Comparison of ENCODE assay signal across 23 cellular contexts in genomic region chr19:46289724-46290619, GRCh38. TPM values are rescaled to one million over a fixed set of nuclear protein-coding genes. Genes with fewer than 3 reads are reported as not detected.
DNase-seq lines count a peak whose midpoint lies in the region; ATAC-seq, FAIRE-seq and TF ChIP-seq lines count a peak whose summit lies in the region.
"Had no signal": no experiment of that assay in that cellular context is flagged by ENCODE, and none has a peak within 500 bp of the region (broad histone marks: within the 10 kb centered on the region; RNA-seq: fewer than 3 reads in every experiment).

No MANE protein-coding gene starts in this region.

- peak overlapping the region; percentile 27 for H3K4me3 Mint-ChIP-seq in astrocyte (ENCODE audit: unreplicated experiment)
- H3K4me3 Mint-ChIP-seq: activated T-helper 17 cell treated with anti-CD3 and anti-CD28 coated beads, Interleukin-2, amount 50 U/mL, for 72 hours; dendritic cell treated with granulocyte-macrophage colony-stimulating factor and Interleukin-4, amounts not matched to agents 40 ng/mL and 50 ng/mL, for 4 days had no signal

- intact Hi-C loops in heart left ventricle (cut with DNase I) = loop anchor here in 5 of 10 donors (5.0 to 10.0 kb wide), 5 partner anchors 65 to 225 kb away; no protein-coding TSS in a partner anchor
- intact Hi-C loops in left ventricle myocardium superior (cut with micrococcal nuclease) = no loop called here

- DNase-seq in heart left ventricle (no peak), left ventricle myocardium superior (no peak), astrocyte (ENCODE audit: low read depth) (no peak), lung (ENCODE audit: low spot score) (no peak), NCI-H2171 treated with DMSO at 0.1 percent for 48 hours (lab: John Stamatoyannopoulos, UW) (no peak), D721Med (ENCODE audit: insufficient read length, low spot score) (no peak)
- no peak for DNase-seq in activated CD4-positive, alpha-beta T cell treated with anti-CD3 and anti-CD28 coated beads, Interleukin-2, amount 50 U/mL, for 4 hours
- DNase-seq: midbrain, NCI-H1436 treated with DMSO at 0.1 percent for 48 hours, NCI-H2171, NCI-H526, SHP77, substantia nigra had no signal

- H3K4me1 ChIP-seq in heart left ventricle = peaks cover 0 to 12% (median 7%) of the 10 kb centered on the region in 12 donors
- H3K4me1 ChIP-seq in astrocyte (ENCODE audit: insufficient read depth, low read length) = peaks cover 10% of the 10 kb centered on the region
- H3K4me1 ChIP-seq in lung (ENCODE audit: control insufficient read depth in 2 of 2, insufficient read depth in 2 of 2, low read length in 2 of 2) = peaks cover 0 to 6% of the 10 kb centered on the region in 2 donors
- peaks cover 9% of the 10 kb centered on the region for H3K4me1 ChIP-seq in stomach smooth muscle (ENCODE audit: control insufficient read depth, insufficient read depth, low read length)
- H3K4me1 ChIP-seq: foreskin keratinocyte had no signal

- H3K9me3 ChIP-seq in heart left ventricle = peaks cover 0 to 20% (median 7%) of the 10 kb centered on the region in 12 donors
- peaks cover 7% of the 10 kb centered on the region for H3K9me3 ChIP-seq in astrocyte (ENCODE audit: insufficient read depth, low read depth, low read length)
- peaks cover 5 to 8% of the 10 kb centered on the region in 2 donors for H3K9me3 ChIP-seq in lung (ENCODE audit: control insufficient read depth in 2 of 2, insufficient read depth in 1 of 2, low read length in 1 of 2)
- peaks cover 5 to 15% of the 10 kb centered on the region in 2 donors for H3K9me3 ChIP-seq in stomach smooth muscle (ENCODE audit: control insufficient read depth in 2 of 2, low read length in 2 of 2)

- peaks cover 8% of the 10 kb centered on the region for H3K36me3 Mint-ChIP-seq in astrocyte (ENCODE audit: low read depth, unreplicated experiment)

- H3K27me3 Mint-ChIP-seq in astrocyte (ENCODE audit: low read depth, unreplicated experiment) = peaks cover 2% of the 10 kb centered on the region

- TF ChIP-seq CTCF in heart left ventricle (IDR thresholded peaks at IDR 0.05) = no peak
- TF ChIP-seq CTCF in astrocyte (IDR thresholded peaks at IDR 0.05; ENCODE audit: insufficient read depth, low read depth, low read length) = no peak
- TF ChIP-seq CTCF in lung (IDR thresholded peaks at IDR 0.05; ENCODE audit: control extremely low read depth, extremely low read depth) = no peak
- TF ChIP-seq CTCF in D721Med (IDR thresholded peaks at IDR 0.05; ENCODE audit: insufficient read depth, missing control alignments) = no peak

- H3K9ac ChIP-seq in astrocyte (ENCODE audit: low read length) (no peak overlapping the region), stomach smooth muscle (ENCODE audit: low read length in 2 of 2) (no peak overlapping the region)
- H3K9ac ChIP-seq: BLaER1 had no signal

- H3K27ac Mint-ChIP-seq in astrocyte (ENCODE audit: unreplicated experiment) = no peak overlapping the region
- H3K27ac Mint-ChIP-seq: activated T-helper 17 cell treated with anti-CD3 and anti-CD28 coated beads, Interleukin-2, amount 50 U/mL, for 72 hours; dendritic cell treated with granulocyte-macrophage colony-stimulating factor and Interleukin-4, amounts not matched to agents 40 ng/mL and 50 ng/mL, for 4 days; progenitor cell of endocrine pancreas had no signal

- peaks cover 11% of the 10 kb centered on the region for H3K4me1 Mint-ChIP-seq in astrocyte (ENCODE audit: low read depth, unreplicated experiment)
- H3K4me1 Mint-ChIP-seq: activated T-helper 17 cell treated with anti-CD3 and anti-CD28 coated beads, Interleukin-2, amount 50 U/mL, for 72 hours had no signal

- 58 to 65% (median 59%) methylated on average over 3 to 4 of the region's 4 CpGs for WGBS in heart left ventricle, 4 donors
- WGBS in lung, 2 donors = 56 to 75% methylated on average over 4 of the region's 4 CpGs

- peak overlapping the region; percentile 16 to 85 (median 68) for H3K27ac ChIP-seq in heart left ventricle
- H3K27ac ChIP-seq in astrocyte (ENCODE audit: low read depth, low read length) = no peak overlapping the region
- peak overlapping the region; percentile 65 to 72 for H3K27ac ChIP-seq in lung (ENCODE audit: low read depth in 1 of 2, low read length in 1 of 2)
- peak overlapping the region; percentile 73 for H3K27ac ChIP-seq in stomach smooth muscle (ENCODE audit: low read length)
- H3K27ac ChIP-seq: BLaER1, foreskin keratinocyte had no signal

- no peak for TF ChIP-seq POLR2A in heart left ventricle (IDR thresholded peaks at IDR 0.05)

- H3K27me3 ChIP-seq in heart left ventricle = no peaks in the 10 kb centered on the region
- H3K27me3 ChIP-seq in astrocyte (ENCODE audit: insufficient read depth, low read length) = peaks cover 9% of the 10 kb centered on the region
- no peaks in the 10 kb centered on the region for H3K27me3 ChIP-seq in lung (ENCODE audit: control insufficient read depth, insufficient read depth)
- H3K27me3 ChIP-seq in stomach smooth muscle (ENCODE audit: control insufficient read depth in 1 of 2, insufficient read depth in 2 of 2, low read length in 2 of 2) = no peaks in the 10 kb centered on the region
- H3K27me3 ChIP-seq: BLaER1, brain microvascular endothelial cell had no signal

- no peak overlapping the region for H3K4me3 ChIP-seq in heart left ventricle
- no peak overlapping the region for H3K4me3 ChIP-seq in astrocyte (ENCODE audit: insufficient read depth, low read depth, low read length)
- H3K4me3 ChIP-seq in lung = no peak overlapping the region
- no peak overlapping the region for H3K4me3 ChIP-seq in stomach smooth muscle (ENCODE audit: low read length in 2 of 2)
- H3K4me3 ChIP-seq: BLaER1, MG63 had no signal

- H3K36me3 ChIP-seq in heart left ventricle = no peaks in the 10 kb centered on the region
- H3K36me3 ChIP-seq in astrocyte (ENCODE audit: insufficient read depth, low read length) = no peaks in the 10 kb centered on the region
- no peaks in the 10 kb centered on the region for H3K36me3 ChIP-seq in lung (ENCODE audit: control insufficient read depth in 2 of 2, insufficient read depth in 2 of 2, low read length in 2 of 2)
- H3K36me3 ChIP-seq in stomach smooth muscle (ENCODE audit: control insufficient read depth in 2 of 2, insufficient read depth in 2 of 2, low read length in 2 of 2) = no peaks in the 10 kb centered on the region
- H3K36me3 ChIP-seq: BLaER1, brain microvascular endothelial cell, MG63 had no signal

- peak overlapping the region; percentile 59 for H3K4me2 ChIP-seq in astrocyte (ENCODE audit: low read length)
- H3K4me2 ChIP-seq: BLaER1 had no signal

- no peaks in the 10 kb centered on the region for H4K20me1 ChIP-seq in astrocyte (ENCODE audit: insufficient read depth, low read length)
- H4K20me1 ChIP-seq: BLaER1 had no signal

- H3K9me3 Mint-ChIP-seq in astrocyte (ENCODE audit: unreplicated experiment) = peaks cover 9% of the 10 kb centered on the region
- H3K9me3 Mint-ChIP-seq: dendritic cell treated with granulocyte-macrophage colony-stimulating factor and Interleukin-4, amounts not matched to agents 40 ng/mL and 50 ng/mL, for 4 days had no signal

- ATAC-seq in heart left ventricle (no peak), left ventricle myocardium superior (no peak), lung (ENCODE audit: insufficient read depth, low FRiP score) (no peak)

- FAIRE-seq in astrocyte (lab: Jason Lieb, UNC) = no peak
- FAIRE-seq in D721Med (lab: Jason Lieb, UNC) = no peak
- FAIRE-seq: A204.1, TTC549 had no signal

- no peak overlapping the region for H2AFZ ChIP-seq in astrocyte (ENCODE audit: low read depth, low read length)

- no peaks in the 10 kb centered on the region for H3K79me2 ChIP-seq in astrocyte (ENCODE audit: insufficient read depth, low read length)

RNA-seq across cellular contexts. Expression of gene HIF3A, which starts 6.9 kb away (rescaled TPM):
- total RNA-seq in heart left ventricle (100 to 1,000 TPM in 2 of 9 donors, 10 to 100 TPM in 7; 32.8 to 117 (median 53.3) TPM), left ventricle myocardium superior (81.4 TPM), astrocyte (12.6 and 15.6 TPM in 2 replicates), lung (100 to 1,000 TPM in 1 of 2 donors, 10 to 100 TPM in 1; 85.5 to 315 TPM)
- polyA plus RNA-seq in heart left ventricle (100 to 1,000 TPM in 1 of 2 donors, 10 to 100 TPM in 1; 80.9 to 114 TPM), lung (10 to 100 TPM; 24.1 to 41.3 TPM)
- total RNA-seq: activated T-helper 17 cell treated with anti-CD3 and anti-CD28 coated beads, Interleukin-2, amount 50 U/mL, for 72 hours; foreskin keratinocyte had no signal

RNA-seq across cellular contexts. Expression of gene PPP5C, which starts 56.9 kb away (rescaled TPM):
- 100 to 1,000 TPM in 1 of 9 donors, 10 to 100 TPM in 8; 69.9 to 115 (median 77.1) TPM for total RNA-seq in heart left ventricle
- 100 to 1,000 TPM in 1 of 2 donors, 10 to 100 TPM in 1; 64.9 to 107 TPM for polyA plus RNA-seq in heart left ventricle
- 72.5 TPM for total RNA-seq in left ventricle myocardium superior
- 68.8 and 70.9 TPM in 2 replicates for total RNA-seq in astrocyte
- total RNA-seq in lung = 10 to 100 TPM; 52.9 to 69.8 TPM
- 10 to 100 TPM; 48.5 to 56.4 TPM for polyA plus RNA-seq in lung
